1 cellular context compared by ENCODE assay signal in genomic region chr3:50529996-50530706, GRCh38.
TF ChIP-seq lines count a peak whose summit lies in the region.

No MANE protein-coding gene starts in this region.

TF ChIP-seq in GM23338, 12 proteins besides CTCF, POLR2A, EP300 and RAD21:
- TF ChIP-seq ZNF114 (CRISPR knock-in tag; IDR thresholded peaks at IDR 0.05) (no peak), JUNB (IDR thresholded peaks at IDR 0.05; ENCODE audit: unreplicated experiment) (no peak), EZH2phosphoT487 (IDR thresholded peaks at IDR 0.05; ENCODE audit: unreplicated experiment) (no peak), ZNF331 (CRISPR knock-in tag; IDR thresholded peaks at IDR 0.05; ENCODE audit: low read depth) (no peak), NANOG (IDR thresholded peaks at IDR 0.05; ENCODE audit: borderline replicate concordance) (no peak), ZNF462 (CRISPR knock-in tag; IDR thresholded peaks at IDR 0.05) (no peak), STAT1 (IDR thresholded peaks at IDR 0.05; ENCODE audit: unreplicated experiment) (no peak), POLR2AphosphoS5 (IDR thresholded peaks at IDR 0.05; ENCODE audit: low read depth) (no peak), CREB1 (CRISPR knock-in tag; IDR thresholded peaks at IDR 0.05; ENCODE audit: low read depth) (no peak), ETS1 (IDR thresholded peaks at IDR 0.05) (no peak), EZH2 (IDR thresholded peaks at IDR 0.05; ENCODE audit: low read depth, unreplicated experiment) (no peak), REST (IDR thresholded peaks at IDR 0.05; ENCODE audit: unreplicated experiment) (no peak)
